Comparison of ENCODE assay signal across 12 cellular contexts in genomic region chr6:21740719-21741118, GRCh38.
DNase-seq lines count a peak whose midpoint lies in the region; ATAC-seq, FAIRE-seq and TF ChIP-seq lines count a peak whose summit lies in the region.
"Had no signal": no experiment of that assay in that cellular context is flagged by ENCODE, and none has a peak within 500 bp of the region (broad histone marks: within the 10 kb centered on the region; RNA-seq: fewer than 3 reads in every experiment).

No MANE protein-coding gene starts in this region.

- H2BK15ac ChIP-seq in H1 (ENCODE audit: low read length) = no peak overlapping the region

- H2BK120ac ChIP-seq in H1 (replicated peaks; ENCODE audit: low read depth, low read length) = no peak overlapping the region

- H2AK5ac ChIP-seq in H1 (ENCODE audit: low read depth, low read length) = no peak overlapping the region

- no peaks in the 10 kb centered on the region for H3K9me3 ChIP-seq in H1 (ENCODE audit: insufficient read depth in 2 of 2, low read depth in 1 of 2, low read length in 1 of 2)
- no peaks in the 10 kb centered on the region for H3K9me3 ChIP-seq in neural cell (ENCODE audit: low read length)

- H3K23me2 ChIP-seq in H1 (ENCODE audit: low read depth, low read length) = no peaks in the 10 kb centered on the region

- CTCF ChIA-PET in H1 (lab: Charles Lee; ENCODE audit: partially characterized antibody) (interaction anchor here (0.7 to 1.3 kb wide), 6 partner anchors 27 to 173 kb away, joined by 3 read pairs; partner anchors contain the start of gene SOX4), GM10248 (lab: Yijun Ruan, JAX) (no interaction called here)

- H3K9me3 Mint-ChIP-seq in GM23338 = no peaks in the 10 kb centered on the region
- H3K9me3 Mint-ChIP-seq: T-helper 1 cell treated with Interleukin-12 subunit alpha and Interleukin-12 subunit beta and Interleukin-4 antibody, amounts not matched to agents 30 μg/mL and 1 μg/mL, for 36 hours had no signal

- H3K9ac ChIP-seq in H1 (replicated peaks in 1 of 4; ENCODE audit: extremely low read depth in 1 of 4, low read depth in 3 of 4, low read length in 3 of 4) (no peak overlapping the region), neural cell (ENCODE audit: low read length) (no peak overlapping the region)

- ATAC-seq in GM23338 (no peak; the same call in 2 of the 3 replicates), Right ventricle myocardium inferior (no peak)
- ATAC-seq: activated CD8-positive, alpha-beta T cell treated with anti-CD3 and anti-CD28 coated beads, Interleukin-2, amount 10 ng/mL, durations not matched to agents 7 days and 5 days; left colon had no signal

- H3K27ac ChIP-seq in GM23338 (ENCODE audit: low read depth) (peak overlapping the region; percentile 95), H1 (ENCODE audit: low read depth, low read length) (no peak overlapping the region), neural cell (ENCODE audit: low read length) (no peak overlapping the region)

- H2BK5ac ChIP-seq in H1 (ENCODE audit: low read depth, low read length) = no peak overlapping the region

- TF ChIP-seq CTCF in GM23338 (conservative IDR thresholded peaks at IDR 0.05; ENCODE audit: low read depth in 2 of 2) = no peak
- no peak for TF ChIP-seq CTCF in H1 (IDR thresholded peaks at IDR 0.05; ENCODE audit: control extremely low read depth in 1 of 3, insufficient read depth in 1 of 3, low read depth in 1 of 3, low read length in 3 of 3)
- no peak for TF ChIP-seq CTCF in neural cell (IDR thresholded peaks at IDR 0.05; ENCODE audit: poor library complexity, severe bottlenecking)
- TF ChIP-seq CTCF in GM10248 (IDR thresholded peaks at IDR 0.05; ENCODE audit: control extremely low read depth, extremely low read depth, low read depth, missing control alignments) = no peak

- H3K4me1 ChIP-seq in GM23338 (ENCODE audit: insufficient read depth) = peaks cover 66% of the 10 kb centered on the region
- H3K4me1 ChIP-seq in H1 (replicated peaks in 1 of 4; ENCODE audit: control insufficient read depth in 3 of 4, insufficient read depth in 4 of 4, low read length in 3 of 4) = peaks cover 10 to 37% (median 29%) of the 10 kb centered on the region in 4 experiments

- TF ChIP-seq RAD21 in H1 (IDR thresholded peaks at IDR 0.05 in 1 of 2, conservative IDR thresholded peaks at IDR 0.05 in 1 of 2; ENCODE audit: low read depth in 2 of 2, low read length in 2 of 2) (no peak), neural cell (conservative IDR thresholded peaks at IDR 0.05) (no peak)

- H2BK20ac ChIP-seq in H1 (ENCODE audit: low read length) = no peak overlapping the region

- WGBS in H1 (ENCODE audit: extremely low coverage in 1 of 2, insufficient coverage in 1 of 2, insufficient read length in 1 of 2, insufficient replicate concordance in 2 of 2, low coverage in 1 of 2, low lambda C conversion rate in 2 of 2, missing lambda C conversion rate in 1 of 2), 2 experiments = 18% methylated on average over 3 of the region's 3 CpGs; no CpG with 5 or more reads in 1 of the 2 experiments

- DNase-seq in GM23338 (ENCODE audit: low spot score) (peak; percentile 50), NCI-H69 (lab: John Stamatoyannopoulos, UW) (peak; percentile 79), H1 (ENCODE audit: low read depth in 1 of 2, low spot score in 2 of 2) (no peak), HuH-7.5 (ENCODE audit: low spot score) (no peak), Right ventricle myocardium inferior (ENCODE audit: missing footprints) (no peak), GM10248 (ENCODE audit: extremely low spot score) (no peak), G401 (ENCODE audit: low spot score) (no peak)
- DNase-seq: activated CD8-positive, alpha-beta T cell treated with anti-CD3 and anti-CD28 coated beads, Interleukin-2, amount 10 ng/mL, durations not matched to agents 7 days and 5 days; left colon had no signal

- H4K20me1 ChIP-seq in GM23338 (replicated peaks; ENCODE audit: insufficient read depth) (no peaks in the 10 kb centered on the region), H1 (replicated peaks in 1 of 2; ENCODE audit: control insufficient read depth in 1 of 2, insufficient read depth in 2 of 2, low read length in 2 of 2) (peaks cover 0 to 6% of the 10 kb centered on the region in 2 experiments), neural cell (ENCODE audit: insufficient read depth) (no peaks in the 10 kb centered on the region)

- no peak overlapping the region for H3K14ac ChIP-seq in H1 (ENCODE audit: insufficient read length)

- H4K5ac ChIP-seq in H1 (ENCODE audit: insufficient read length, low read depth, low read length) = no peak overlapping the region

- TF ChIP-seq EP300 in H1 (IDR thresholded peaks at IDR 0.05; ENCODE audit: borderline replicate concordance in 1 of 2, low read depth in 2 of 2, low read length in 2 of 2) = no peak
- TF ChIP-seq EP300 in neural cell (conservative IDR thresholded peaks at IDR 0.05; ENCODE audit: poor library complexity, severe bottlenecking) = no peak

- H3K9me2 ChIP-seq in GM23338 (ENCODE audit: insufficient read depth) (no peaks in the 10 kb centered on the region), neural cell (ENCODE audit: insufficient read depth, low read length) (no peaks in the 10 kb centered on the region)

- H3F3A ChIP-seq in GM23338 (replicated peaks; ENCODE audit: low read depth) (0 out of 2 replicates have a peak, but pooled peaks cover 3% of the 10 kb centered on the region), neural cell (ENCODE audit: insufficient read depth, low read length, poor library complexity, severe bottlenecking) (peaks cover 10% of the 10 kb centered on the region)

- H3K18ac ChIP-seq in H1 (ENCODE audit: extremely low read depth, low read length) = peak overlapping the region; percentile 14; the same call in 1 of the 2 replicates

- H3K4me1 Mint-ChIP-seq in GM23338 = peaks cover 77% of the 10 kb centered on the region

- peaks cover 13% of the 10 kb centered on the region for H3K36me3 Mint-ChIP-seq in GM23338 (ENCODE audit: low read depth)

- H3K23ac ChIP-seq in H1 (ENCODE audit: insufficient read length) = no peak overlapping the region

- TF ChIP-seq POLR2A in H1 (IDR thresholded peaks at IDR 0.05; ENCODE audit: control extremely low read depth in 1 of 2, low read depth in 2 of 2, low read length in 2 of 2) = no peak

- H3K36me3 ChIP-seq in GM23338 (ENCODE audit: insufficient read depth) (no peaks in the 10 kb centered on the region), H1 (ENCODE audit: control insufficient read depth in 2 of 4, insufficient read depth in 4 of 4, low read length in 3 of 4) (peaks cover 0 to 3% (median 0%) of the 10 kb centered on the region in 4 experiments; a peak in 1 of 8 replicates), neural cell (ENCODE audit: insufficient read depth, low read length) (no peaks in the 10 kb centered on the region)

- H3K4ac ChIP-seq in H1 (replicated peaks; ENCODE audit: insufficient read length, low read depth, low read length) = no peak overlapping the region

- H3K27me3 ChIP-seq in GM23338 (ENCODE audit: insufficient read depth) = no peaks in the 10 kb centered on the region
- no peaks in the 10 kb centered on the region for H3K27me3 ChIP-seq in H1 (replicated peaks in 1 of 4; ENCODE audit: control insufficient read depth in 3 of 4, extremely low read depth in 1 of 4, insufficient read depth in 3 of 4, low read length in 3 of 4)
- H3K27me3 ChIP-seq in neural cell (ENCODE audit: insufficient read depth, low read depth, low read length) = no peaks in the 10 kb centered on the region

- peaks cover 4% of the 10 kb centered on the region for H3K27me3 Mint-ChIP-seq in GM23338 (ENCODE audit: insufficient read depth, low read depth, poor library complexity)

- H3K4me3 ChIP-seq in GM23338 (peak overlapping the region; percentile 41), H1 (ENCODE audit: extremely low read depth in 1 of 4, insufficient read depth in 2 of 4, low read depth in 3 of 4, low read length in 4 of 4) (peak overlapping the region in 3 of 4 experiments; percentile 4 to 51 (median 4); a peak in 4 of 8 replicates), neural cell (ENCODE audit: low read length) (peak overlapping the region; percentile 56)

- H2AFZ ChIP-seq in GM23338 (no peak overlapping the region), H1 (ENCODE audit: low read length) (no peak overlapping the region), neural cell (ENCODE audit: low read depth, low read length) (no peak overlapping the region)

- no peak overlapping the region for H4K91ac ChIP-seq in H1 (replicated peaks; ENCODE audit: insufficient read length, low read length)

- no peak for FAIRE-seq in H1 (lab: Jason Lieb, UNC)
- FAIRE-seq: D721Med had no signal

- H3K79me2 ChIP-seq in GM23338 (replicated peaks; ENCODE audit: insufficient read depth) = peaks cover 82% of the 10 kb centered on the region
- peaks cover 0 to 94% of the 10 kb centered on the region in 2 experiments; a peak in 3 of 4 replicates for H3K79me2 ChIP-seq in H1 (ENCODE audit: control insufficient read depth in 1 of 2, insufficient read depth in 2 of 2, low read length in 2 of 2)
- peaks cover 64% of the 10 kb centered on the region for H3K79me2 ChIP-seq in neural cell (replicated peaks; ENCODE audit: insufficient read depth, low read length)

- H3K27ac Mint-ChIP-seq in GM23338 = peak overlapping the region; percentile 88
- H3K27ac Mint-ChIP-seq: activated CD8-positive, alpha-beta T cell treated with anti-CD3 and anti-CD28 coated beads, Interleukin-2, amount 10 ng/mL, durations not matched to agents 7 days and 5 days; T-helper 1 cell treated with Interleukin-12 subunit alpha and Interleukin-12 subunit beta and Interleukin-4 antibody, amounts not matched to agents 30 μg/mL and 1 μg/mL, for 36 hours had no signal

- in situ Hi-C loops in G401 (cut with HindIII; ENCODE audit: low sequenced_read_pairs) = no loop called here

- no peak overlapping the region for H2BK12ac ChIP-seq in H1 (ENCODE audit: low read depth, low read length)

- no peak overlapping the region for H4K8ac ChIP-seq in H1 (ENCODE audit: extremely low read depth, insufficient read depth, low read length)

- H3K56ac ChIP-seq in H1 (replicated peaks; ENCODE audit: insufficient read length, low read depth, low read length) = no peak overlapping the region

- peak overlapping the region; percentile 57 for H3K4me3 Mint-ChIP-seq in GM23338
- H3K4me3 Mint-ChIP-seq: activated CD8-positive, alpha-beta T cell treated with anti-CD3 and anti-CD28 coated beads, Interleukin-2, amount 10 ng/mL, durations not matched to agents 7 days and 5 days; T-helper 1 cell treated with Interleukin-12 subunit alpha and Interleukin-12 subunit beta and Interleukin-4 antibody, amounts not matched to agents 30 μg/mL and 1 μg/mL, for 36 hours had no signal

- peak overlapping the region; percentile 64 for H3K4me2 ChIP-seq in GM23338
- H3K4me2 ChIP-seq in H1 (ENCODE audit: insufficient read depth in 1 of 2, low read depth in 2 of 2, low read length in 2 of 2) = peak overlapping the region; percentile 63 to 66; a peak in 3 of 4 replicates
- H3K4me2 ChIP-seq in neural cell (ENCODE audit: low read length) = peak overlapping the region; percentile 58

- H3K79me1 ChIP-seq in H1 (ENCODE audit: low read depth, low read length) = peaks cover 9% of the 10 kb centered on the region

- intact Hi-C loops in Right ventricle myocardium inferior (cut with DNase I) = loop anchor here (10.0 kb wide), 1 partner anchor 146 kb away; the partner anchor contains the start of gene SOX4

- POLR2A ChIA-PET in H1 (lab: Charles Lee; ENCODE audit: partially characterized antibody) = interaction anchor here (0.9 to 5.2 kb wide), 10 partner anchors 8 to 146 kb away, joined by 3 to 25 read pairs (median 4); partner anchors contain the start of gene SOX4
- POLR2A ChIA-PET in GM10248 (lab: Yijun Ruan, JAX) = no interaction called here

Comparison
In these comparisons a context has a peak if more than half of its experiments do, and no peak if none do; other contexts are left out.
1. DNase-seq: peak in GM23338 (single experiment) and NCI-H69 (single experiment); none in H1 (0 of 2), HuH-7.5 (single experiment), Right ventricle myocardium inferior (single experiment), GM10248 (single experiment) and G401 (single experiment).
2. H3K4me3 ChIP-seq: peak in every context shown above with its lines; median percentile 56 in neural cell; 41 in GM23338; 4 in H1.
3. Peak in every context shown above with its lines, with median percentiles within 50 percentile points of each other: H3K4me2 ChIP-seq.